8 cellular contexts compared by ENCODE assay signal in the genomic region with DNA sequence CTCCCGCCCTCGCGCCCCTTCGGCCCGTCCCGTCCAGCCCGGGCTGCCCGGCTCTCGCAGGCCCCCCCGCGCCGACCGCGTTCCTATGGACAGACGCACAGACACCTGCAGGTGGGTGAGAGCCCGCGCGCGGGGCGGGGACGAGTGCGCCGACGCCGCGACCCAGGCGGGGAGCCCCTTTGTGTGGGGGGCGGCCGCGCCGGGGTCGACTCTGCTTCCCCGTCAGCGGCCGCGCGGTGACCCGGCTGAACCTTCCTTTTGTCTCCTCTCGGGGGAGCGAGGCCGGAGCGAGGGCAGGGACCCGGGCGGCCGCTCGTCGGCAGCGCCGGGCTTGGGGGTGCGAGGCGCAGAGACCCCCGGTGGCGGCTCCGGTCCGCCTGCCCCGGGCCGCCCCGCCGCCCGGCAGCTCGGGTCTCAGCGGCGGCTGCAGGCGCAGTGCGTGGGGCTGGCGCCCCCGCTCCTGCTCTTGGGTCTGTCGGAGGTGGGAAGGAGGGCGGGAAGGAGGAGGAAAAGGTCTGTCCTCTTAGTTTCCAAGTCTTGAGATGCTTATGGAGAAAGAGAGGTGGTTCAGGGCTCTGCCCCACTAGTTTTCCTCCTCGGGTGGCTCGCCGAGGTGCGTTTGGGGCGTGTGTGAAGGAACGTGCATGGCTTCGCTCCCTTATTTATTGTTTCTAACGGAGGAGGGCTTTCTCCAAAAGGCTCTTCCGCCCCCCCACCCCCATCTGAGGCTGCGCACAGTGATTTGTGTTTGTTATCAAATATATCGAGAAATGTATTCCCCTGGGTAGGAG. TPM values are rescaled to one million over a fixed set of nuclear protein-coding genes. Genes with fewer than 3 reads are reported as not detected.
DNase-seq lines count a peak whose midpoint lies in the region; ATAC-seq lines count a peak whose summit lies in the region.

No MANE protein-coding gene starts in this region.

- H3K4me1 Mint-ChIP-seq in activated naive CD4-positive, alpha-beta T cell treated with anti-CD3 and anti-CD28 coated beads, Interleukin-2, amount 10 ng/mL, durations not matched to agents 7 days and 5 days = peaks cover 35% of the 10 kb centered on the region

- in situ Hi-C loops in SK-MEL-5 (cut with HindIII; ENCODE audit: low pct_unique_long_range_greater_than_20kb, low sequenced_read_pairs) = no loop called here

- peaks cover 8% of the 10 kb centered on the region for H3K36me3 Mint-ChIP-seq in activated naive CD4-positive, alpha-beta T cell treated with anti-CD3 and anti-CD28 coated beads, Interleukin-2, amount 10 ng/mL, durations not matched to agents 7 days and 5 days

- H3K9me3 Mint-ChIP-seq in activated naive CD4-positive, alpha-beta T cell treated with anti-CD3 and anti-CD28 coated beads, Interleukin-2, amount 10 ng/mL, durations not matched to agents 7 days and 5 days = peaks cover under 1% of the 10 kb centered on the region

- CTCF ChIA-PET in activated naive CD4-positive, alpha-beta T cell treated with anti-CD3 and anti-CD28 coated beads, Interleukin-2, amount 10 ng/mL, durations not matched to agents 7 days and 5 days (lab: Charles Lee) = interaction anchor here (0.8 to 1.7 kb wide), 3 partner anchors 9 to 108 kb away, joined by 3 to 5 read pairs (median 3); partner anchors contain the start of gene HSDL2

- H3K27ac Mint-ChIP-seq in activated naive CD4-positive, alpha-beta T cell treated with anti-CD3 and anti-CD28 coated beads, Interleukin-2, amount 10 ng/mL, durations not matched to agents 7 days and 5 days = peak overlapping the region; percentile 81

- DNase-seq in DMS 273 treated with DMSO at 0.1 percent for 48 hours (lab: John Stamatoyannopoulos, UW) (peak; percentile 19), HS-5 (ENCODE audit: low read depth) (peak; percentile 31), SK-MEL-5 (ENCODE audit: low read depth, low spot score) (peak; percentile 56), Right ventricle myocardium inferior (ENCODE audit: missing footprints) (peak; percentile 85), pons (ENCODE audit: low spot score) (peak; percentile 41), ureter (ENCODE audit: low spot score) (peak; percentile 59)
- DNase-seq in activated naive CD4-positive, alpha-beta T cell treated with anti-CD3 and anti-CD28 coated beads, Interleukin-2, amount 10 ng/mL, durations not matched to agents 7 days and 5 days = peak; percentile 64

- ATAC-seq in GM21381 (IDR thresholded peaks at IDR 0.05; ENCODE audit: unreplicated experiment) (peak; percentile 33), Right ventricle myocardium inferior (peak; percentile 35)

- H3K27me3 Mint-ChIP-seq in activated naive CD4-positive, alpha-beta T cell treated with anti-CD3 and anti-CD28 coated beads, Interleukin-2, amount 10 ng/mL, durations not matched to agents 7 days and 5 days = peaks cover 4% of the 10 kb centered on the region

- intact Hi-C loops in Right ventricle myocardium inferior (cut with DNase I) = no loop called here

- H3K4me3 Mint-ChIP-seq in activated naive CD4-positive, alpha-beta T cell treated with anti-CD3 and anti-CD28 coated beads, Interleukin-2, amount 10 ng/mL, durations not matched to agents 7 days and 5 days = peak overlapping the region; percentile 87

RNA-seq across cellular contexts. Expression of gene KIAA1958, which starts 0.6 kb away (rescaled TPM):
- 2.0 TPM in 2 replicates for total RNA-seq in SK-MEL-5 (2014; rRNA removed; shearing (Covaris generic))
- polyA plus RNA-seq in SK-MEL-5 (2015; cell fraction: cytosol; rRNA removed) = 2.7 and 2.8 TPM in 2 replicates
- polyA plus RNA-seq in SK-MEL-5 (2015; cell fraction: nucleus; rRNA removed) = 3.1 and 4.3 TPM in 2 replicates
- 5.0 TPM for total RNA-seq in Right ventricle myocardium inferior
- total RNA-seq in ureter = 12.2 TPM

Comparison
In these comparisons a context has a peak if more than half of its experiments do, and no peak if none do; other contexts are left out.
1. Peak in every context shown above with its lines: DNase-seq and ATAC-seq.
2. DNase-seq: peak in every context shown above with its lines; median percentile 85 in Right ventricle myocardium inferior; 64 in activated naive CD4-positive, alpha-beta T cell treated with anti-CD3 and anti-CD28 coated beads, Interleukin-2, amount 10 ng/mL, durations not matched to agents 7 days and 5 days; 59 in ureter; 56 in SK-MEL-5; 41 in pons; 31 in HS-5; 19 in DMS 273 treated with DMSO at 0.1 percent for 48 hours.